Comparison of ENCODE assay signal across 8 cellular contexts in genomic region chr17:43576563-43577229, GRCh38. TPM values are rescaled to one million over a fixed set of nuclear protein-coding genes. Genes with fewer than 3 reads are reported as not detected.
DNase-seq lines count a peak whose midpoint lies in the region; ATAC-seq and TF ChIP-seq lines count a peak whose summit lies in the region.

No MANE protein-coding gene starts in this region.

- H3K4me3 Mint-ChIP-seq in nephron progenitor cell = peak overlapping the region; percentile 33

- H4K20me1 ChIP-seq in PC-9 (ENCODE audit: insufficient read depth) = no peaks in the 10 kb centered on the region

- no peak overlapping the region for H3K27ac ChIP-seq in HUES64 (ENCODE audit: low read depth, low read length)
- no peak overlapping the region for H3K27ac ChIP-seq in PC-9
- H3K27ac ChIP-seq in substantia nigra (ENCODE audit: low read depth, low read length, poor library complexity, severe bottlenecking) = no peak overlapping the region

- CTCF ChIA-PET in PC-9 (lab: Charles Lee) = interaction anchor here (0.5 to 3.2 kb wide), 13 partner anchors 55 to 265 kb away, joined by 3 to 24 read pairs (median 7); partner anchors contain the start of gene SOST

- no peak for ATAC-seq in GM21723 (IDR thresholded peaks at IDR 0.05; ENCODE audit: unreplicated experiment)

- no peak overlapping the region for H2AFZ ChIP-seq in PC-9

- H3K4me1 ChIP-seq in HUES64 (ENCODE audit: insufficient read depth, low read length) (peaks cover 30% of the 10 kb centered on the region), PC-9 (replicated peaks; ENCODE audit: insufficient read depth) (peaks cover 52% of the 10 kb centered on the region)

- BruUV-seq in PC-9 (replicated peaks; lab: Mats Ljungman, UMichigan) = no TSS peak

- H3K27me3 Mint-ChIP-seq in nephron progenitor cell (ENCODE audit: low read depth, poor library complexity) = peaks cover 20% of the 10 kb centered on the region

- H3K79me2 ChIP-seq in PC-9 (ENCODE audit: low read depth) = no peaks in the 10 kb centered on the region

- H3K9me3 ChIP-seq in HUES64 (ENCODE audit: insufficient read depth, low read depth, low read length) (no peaks in the 10 kb centered on the region), PC-9 (ENCODE audit: insufficient read depth, low read depth) (no peaks in the 10 kb centered on the region)

- peak overlapping the region; percentile 31; the same call in 1 of the 2 replicates for H3K4me2 ChIP-seq in PC-9

- H3K4me3 ChIP-seq in HUES64 (ENCODE audit: low read length) = peak overlapping the region; percentile 34; the same call in 1 of the 2 replicates
- no peak overlapping the region for H3K4me3 ChIP-seq in PC-9
- no peak overlapping the region for H3K4me3 ChIP-seq in fibroblast of mammary gland (ENCODE audit: control insufficient read depth, low read depth, low read length)

- peak; percentile 95 for TF ChIP-seq CTCF in PC-9 (conservative IDR thresholded peaks at IDR 0.05)
- TF ChIP-seq CTCF in fibroblast of mammary gland (conservative IDR thresholded peaks at IDR 0.05; ENCODE audit: control insufficient read depth, insufficient read depth, low read depth, low read length) = peak; percentile 91
- peak; percentile 96 for TF ChIP-seq CTCF in nephron progenitor cell (IDR thresholded peaks at IDR 0.05)

- peaks cover 85% of the 10 kb centered on the region for H3K4me1 Mint-ChIP-seq in nephron progenitor cell

- no peaks in the 10 kb centered on the region for H3K27me3 ChIP-seq in HUES64 (ENCODE audit: insufficient read depth, low read length)
- no peaks in the 10 kb centered on the region for H3K27me3 ChIP-seq in PC-9 (ENCODE audit: insufficient read depth, low read depth)

- no peaks in the 10 kb centered on the region for H3K9me2 ChIP-seq in PC-9 (ENCODE audit: insufficient read depth)

- H3K36me3 ChIP-seq in HUES64 (ENCODE audit: insufficient read depth, low read length) (no peaks in the 10 kb centered on the region), PC-9 (ENCODE audit: low read depth) (no peaks in the 10 kb centered on the region)

- no peaks in the 10 kb centered on the region for H3K9me3 Mint-ChIP-seq in nephron progenitor cell

- no peak overlapping the region for H3K27ac Mint-ChIP-seq in nephron progenitor cell

- H3K36me3 Mint-ChIP-seq in nephron progenitor cell (ENCODE audit: low read depth) = no peaks in the 10 kb centered on the region

- POLR2A ChIA-PET in PC-9 (lab: Charles Lee; ENCODE audit: unreplicated experiment) = interaction anchor here (0.5 kb wide), 1 partner anchor 38 kb away, joined by 4 read pairs; no protein-coding TSS in a partner anchor

- no peak overlapping the region for H3K9ac ChIP-seq in HUES64 (ENCODE audit: low read depth, low read length)

- peaks cover 27% of the 10 kb centered on the region; the same call in 1 of the 2 replicates for H3F3A ChIP-seq in PC-9 (ENCODE audit: insufficient read depth, low read depth)

- intact Hi-C loops in PC-9 (cut with micrococcal nuclease; ENCODE audit: unreplicated experiment) = loop anchor here (1.0 kb wide), 4 partner anchors 56 to 184 kb away; no protein-coding TSS in a partner anchor

- peak; percentile 62 for DNase-seq in COR-L47 (lab: John Stamatoyannopoulos, UW)
- peak; percentile 55 to 67 for DNase-seq in PC-9
- DNase-seq in activated T-cell treated with anti-CD3 and anti-CD28 coated beads for 48 hours (ENCODE audit: low read depth) = peak; percentile 54
- peak; percentile 75 for DNase-seq in fibroblast of mammary gland (ENCODE audit: low read depth)
- DNase-seq in nephron progenitor cell = peak; percentile 78
- peak in 40 of 49 donors; percentile 4 to 72 (median 46) for DNase-seq in substantia nigra (lab: John Stamatoyannopoulos, UW)

- WGBS in HUES64 = 15% methylated on average over 8 of the region's 10 CpGs

RNA-seq across cellular contexts. Expression of gene ETV4, which starts 30.6 kb away (rescaled TPM):
- 86.7 TPM for polyA plus RNA-seq in HUES64 (2013, experiment 1 of 2)
- 87.0 TPM for polyA plus RNA-seq in HUES64 (2013, experiment 2 of 2)
- total RNA-seq in PC-9 (2021) = 61.9 and 84.2 TPM in 2 replicates
